In genomic region chr11:86747801-86748200, GRCh38 we compare ENCODE assay signal across 18 cellular contexts. TPM values are rescaled to one million over a fixed set of nuclear protein-coding genes. Genes with fewer than 3 reads are reported as not detected.
DNase-seq lines count a peak whose midpoint lies in the region; FAIRE-seq and TF ChIP-seq lines count a peak whose summit lies in the region.
"Had no signal": no experiment of that assay in that cellular context is flagged by ENCODE, and none has a peak within 500 bp of the region (broad histone marks: within the 10 kb centered on the region; RNA-seq: fewer than 3 reads in every experiment).

No MANE protein-coding gene starts in this region.

- H4K8ac ChIP-seq in neuronal stem cell (ENCODE audit: low read depth, low read length): no peak overlapping the region

- H3K36me3 Mint-ChIP-seq in activated T-helper 1 cell treated with anti-CD3 and anti-CD28 coated beads, Interleukin-12 subunit alpha, Interleukin-12 subunit beta, Interleukin-2, Interleukin-4 antibody, amounts not matched to agents 30 ng/mL and 10 ng/mL and 1 ng/mL, durations not matched to agents 14 hours and 24 hours and 36 hours (ENCODE audit: low read depth): no peaks in the 10 kb centered on the region
- H3K36me3 Mint-ChIP-seq: CD14-positive monocyte had no signal

- H2BK12ac ChIP-seq in neuronal stem cell (ENCODE audit: low read length): no peak overlapping the region

- intact Hi-C loops in activated T-helper 1 cell treated with anti-CD3 and anti-CD28 coated beads, Interleukin-12 subunit alpha, Interleukin-12 subunit beta, Interleukin-2, Interleukin-4 antibody, amounts not matched to agents 30 ng/mL and 10 ng/mL and 1 ng/mL, durations not matched to agents 14 hours and 24 hours and 36 hours (cut with micrococcal nuclease): no loop called here

- DNase-seq in NCI-H226: peak; percentile 82
- DNase-seq in brain microvascular endothelial cell: no peak
- DNase-seq in neuronal stem cell (ENCODE audit: low spot score): no peak
- DNase-seq in urothelium cell line (ENCODE audit: low spot score): peak; percentile 30
- DNase-seq in activated T-helper 1 cell treated with anti-CD3 and anti-CD28 coated beads, Interleukin-12 subunit alpha, Interleukin-12 subunit beta, Interleukin-2, Interleukin-4 antibody, amounts not matched to agents 30 ng/mL and 10 ng/mL and 1 ng/mL, durations not matched to agents 14 hours and 24 hours and 36 hours (ENCODE audit: low spot score): no peak
- DNase-seq in DMS 273 treated with DMSO at 0.1 percent for 48 hours (lab: John Stamatoyannopoulos, UW): no peak
- no peak for DNase-seq in KBM-7
- DNase-seq: AML-193, GDM1, MV-4-11, NCI-H1694 treated with DMSO at 0.1 percent for 48 hours, NCI-H2107, NCI-H510A treated with DMSO at 0.1 percent for 48 hours, NCI-H82, SIG-M5 had no signal

- H3K27me3 ChIP-seq in brain microvascular endothelial cell (replicated peaks): no peaks in the 10 kb centered on the region
- H3K27me3 ChIP-seq in neuronal stem cell (ENCODE audit: control insufficient read depth in 3 of 3, insufficient read depth in 3 of 3, low read depth in 1 of 3, low read length in 3 of 3): no peaks in the 10 kb centered on the region

- no peak overlapping the region for H2AK5ac ChIP-seq in neuronal stem cell (ENCODE audit: low read depth, low read length)

- H3K4me3 Mint-ChIP-seq in activated T-helper 1 cell treated with anti-CD3 and anti-CD28 coated beads, Interleukin-12 subunit alpha, Interleukin-12 subunit beta, Interleukin-2, Interleukin-4 antibody, amounts not matched to agents 30 ng/mL and 10 ng/mL and 1 ng/mL, durations not matched to agents 14 hours and 24 hours and 36 hours: no peak overlapping the region
- H3K4me3 Mint-ChIP-seq: CD14-positive monocyte had no signal

- H3K18ac ChIP-seq in neuronal stem cell (ENCODE audit: low read length): no peak overlapping the region

- peak overlapping the region; percentile 42 for H2BK15ac ChIP-seq in neuronal stem cell (ENCODE audit: low read length)

- no peak overlapping the region for H4K91ac ChIP-seq in neuronal stem cell (ENCODE audit: low read depth, low read length, poor library complexity)

- H2BK120ac ChIP-seq in neuronal stem cell (ENCODE audit: low read depth, low read length): no peak overlapping the region

- H3K9ac ChIP-seq in neuronal stem cell (ENCODE audit: low read depth, low read length, poor library complexity): no peak overlapping the region
- H3K9ac ChIP-seq: KMS-11 had no signal

- H3K79me1 ChIP-seq in neuronal stem cell (ENCODE audit: low read depth, low read length): no peaks in the 10 kb centered on the region

- H3K4me3 ChIP-seq in brain microvascular endothelial cell (ENCODE audit: low read depth, low read length) (no peak overlapping the region), neuronal stem cell (ENCODE audit: low read length in 2 of 2) (no peak overlapping the region)

- peaks cover 0 to 10% of the 10 kb centered on the region in 2 donors for H3K9me3 ChIP-seq in neuronal stem cell (replicated peaks in 1 of 2; ENCODE audit: control insufficient read depth in 2 of 2, insufficient read depth in 1 of 2, low read depth in 1 of 2, low read length in 2 of 2)

- H3K27ac ChIP-seq in brain microvascular endothelial cell (peak overlapping the region; percentile 87), neuronal stem cell (replicated peaks; ENCODE audit: low read length) (no peak overlapping the region)
- H3K27ac ChIP-seq: KMS-11, RWPE1 had no signal

- no peak for TF ChIP-seq CTCF in brain microvascular endothelial cell (IDR thresholded peaks at IDR 0.05; ENCODE audit: low read depth, low read length, missing control alignments)

- H3K36me3 ChIP-seq in brain microvascular endothelial cell (replicated peaks) (no peaks in the 10 kb centered on the region), neuronal stem cell (replicated peaks in 1 of 2; ENCODE audit: control insufficient read depth in 2 of 2, insufficient read depth in 2 of 2, low read length in 2 of 2) (no peaks in the 10 kb centered on the region)

- H3K4me1 Mint-ChIP-seq in activated T-helper 1 cell treated with anti-CD3 and anti-CD28 coated beads, Interleukin-12 subunit alpha, Interleukin-12 subunit beta, Interleukin-2, Interleukin-4 antibody, amounts not matched to agents 30 ng/mL and 10 ng/mL and 1 ng/mL, durations not matched to agents 14 hours and 24 hours and 36 hours (ENCODE audit: low read depth): peaks cover 14% of the 10 kb centered on the region

- no peak overlapping the region for H3K14ac ChIP-seq in neuronal stem cell (ENCODE audit: low read length)

- WGBS in neuronal stem cell (ENCODE audit: extremely low coverage in 2 of 2, insufficient read length in 2 of 2, insufficient replicate concordance in 1 of 2), 2 donors: no CpG with 5 or more reads among the region's 3 CpGs

- in situ Hi-C loops in brain microvascular endothelial cell (cut with HindIII; ENCODE audit: low pct_ligation_motif_present, low sequenced_read_pairs) (no loop called here), KBM-7 (cut with MboI; ENCODE audit: low pct_unique_long_range_greater_than_20kb, low sequenced_read_pairs) (no loop called here)

- H3K27ac Mint-ChIP-seq in activated T-helper 1 cell treated with anti-CD3 and anti-CD28 coated beads, Interleukin-12 subunit alpha, Interleukin-12 subunit beta, Interleukin-2, Interleukin-4 antibody, amounts not matched to agents 30 ng/mL and 10 ng/mL and 1 ng/mL, durations not matched to agents 14 hours and 24 hours and 36 hours: no peak overlapping the region
- H3K27ac Mint-ChIP-seq: CD14-positive monocyte had no signal

- no peak for FAIRE-seq in urothelium cell line (lab: Jason Lieb, UNC)

- H3K27me3 Mint-ChIP-seq in activated T-helper 1 cell treated with anti-CD3 and anti-CD28 coated beads, Interleukin-12 subunit alpha, Interleukin-12 subunit beta, Interleukin-2, Interleukin-4 antibody, amounts not matched to agents 30 ng/mL and 10 ng/mL and 1 ng/mL, durations not matched to agents 14 hours and 24 hours and 36 hours (ENCODE audit: insufficient read depth): peaks cover 10% of the 10 kb centered on the region

- H3K4ac ChIP-seq in neuronal stem cell (ENCODE audit: low read length): no peak overlapping the region

- H3K23ac ChIP-seq in neuronal stem cell (ENCODE audit: low read depth, low read length, poor library complexity): no peak overlapping the region

- no peak overlapping the region for H3K4me2 ChIP-seq in neuronal stem cell (ENCODE audit: insufficient read depth, low read length, poor library complexity, severe bottlenecking)
- H3K4me2 ChIP-seq: KMS-11 had no signal

- no peak overlapping the region for H2BK5ac ChIP-seq in neuronal stem cell (ENCODE audit: low read length)

- H2AFZ ChIP-seq in neuronal stem cell (ENCODE audit: low read length): no peak overlapping the region

- H3K4me1 ChIP-seq in neuronal stem cell (ENCODE audit: control insufficient read depth in 2 of 2, insufficient read depth in 1 of 2, low read depth in 1 of 2, low read length in 2 of 2): peaks cover 11 to 15% of the 10 kb centered on the region in 2 donors

- no peaks in the 10 kb centered on the region for H3K9me3 Mint-ChIP-seq in activated T-helper 1 cell treated with anti-CD3 and anti-CD28 coated beads, Interleukin-12 subunit alpha, Interleukin-12 subunit beta, Interleukin-2, Interleukin-4 antibody, amounts not matched to agents 30 ng/mL and 10 ng/mL and 1 ng/mL, durations not matched to agents 14 hours and 24 hours and 36 hours

RNA-seq across cellular contexts. Expression of gene PRSS23, which starts 52.5 kb away (rescaled TPM):
- polyA plus RNA-seq in neuronal stem cell (2013, experiment 1 of 2): 287 TPM
- polyA plus RNA-seq in neuronal stem cell (2013, experiment 2 of 2): 281 TPM
- 77.2 and 83.0 TPM in 2 replicates for total RNA-seq in activated T-helper 1 cell treated with anti-CD3 and anti-CD28 coated beads, Interleukin-12 subunit alpha, Interleukin-12 subunit beta, Interleukin-2, Interleukin-4 antibody, amounts not matched to agents 30 ng/mL and 10 ng/mL and 1 ng/mL, durations not matched to agents 14 hours and 24 hours and 36 hours

Comparison
In these comparisons a context has a peak if more than half of its experiments do, and no peak if none do; other contexts are left out.
1. DNase-seq: peak in NCI-H226 (single experiment) and urothelium cell line (single experiment); none in brain microvascular endothelial cell (single experiment), neuronal stem cell (single experiment), activated T-helper 1 cell treated with anti-CD3 and anti-CD28 coated beads, Interleukin-12 subunit alpha, Interleukin-12 subunit beta, Interleukin-2, Interleukin-4 antibody, amounts not matched to agents 30 ng/mL and 10 ng/mL and 1 ng/mL, durations not matched to agents 14 hours and 24 hours and 36 hours (single experiment), DMS 273 treated with DMSO at 0.1 percent for 48 hours (single experiment) and KBM-7 (single experiment).